In genomic region chr9:21968331-21969010, GRCh38 we compare ENCODE assay signal across 9 cellular contexts. TPM values are rescaled to one million over a fixed set of nuclear protein-coding genes. Genes with fewer than 3 reads are reported as not detected.
DNase-seq lines count a peak whose midpoint lies in the region; ATAC-seq and TF ChIP-seq lines count a peak whose summit lies in the region.
"Had no signal": no experiment of that assay in that cellular context is flagged by ENCODE, and none has a peak within 500 bp of the region (broad histone marks: within the 10 kb centered on the region; RNA-seq: fewer than 3 reads in every experiment).

No MANE protein-coding gene starts in this region.

- peak overlapping the region; percentile 6 for H2AFZ ChIP-seq in neuron (ENCODE audit: low read depth, low read length)

- H3K4me1 ChIP-seq in endodermal cell (ENCODE audit: control insufficient read depth, insufficient read depth, low read length) (no peaks in the 10 kb centered on the region), neuron (ENCODE audit: insufficient read depth, low read length) (peaks cover 3% of the 10 kb centered on the region)

- H3K27ac ChIP-seq in endodermal cell (ENCODE audit: low read depth, low read length), result no peak overlapping the region

- H3K36me3 Mint-ChIP-seq in Calu3 (ENCODE audit: insufficient read depth, unreplicated experiment) (peaks cover 85% of the 10 kb centered on the region), endodermal cell (ENCODE audit: low read depth) (no peaks in the 10 kb centered on the region)

- H3K36me3 ChIP-seq in endodermal cell (ENCODE audit: control insufficient read depth, insufficient read depth, low read length) (no peaks in the 10 kb centered on the region), neuron (ENCODE audit: insufficient read depth, low read length) (no peaks in the 10 kb centered on the region)

- 2% methylated on average over 21 to 41 of the region's 41 CpGs for WGBS in endodermal cell (ENCODE audit: insufficient coverage in 1 of 2, insufficient read length in 1 of 2), 2 experiments

- no TSS peak for BruUV-seq in Calu3 (replicated peaks; lab: Mats Ljungman, UMichigan)

- H3K9me3 Mint-ChIP-seq in Calu3 (ENCODE audit: low read depth, unreplicated experiment) (no peaks in the 10 kb centered on the region), endodermal cell (peaks cover 7% of the 10 kb centered on the region)

- peaks cover 30% of the 10 kb centered on the region for H3K4me1 Mint-ChIP-seq in Calu3 (ENCODE audit: low read depth, unreplicated experiment)
- H3K4me1 Mint-ChIP-seq in endodermal cell, result peaks cover 26% of the 10 kb centered on the region

- H3K4me3 ChIP-seq in endodermal cell (ENCODE audit: low read length) (no peak overlapping the region), neuron (ENCODE audit: low read length) (no peak overlapping the region)

- no peak overlapping the region for H3K4me3 Mint-ChIP-seq in Calu3 (ENCODE audit: low read depth, unreplicated experiment)
- no peak overlapping the region for H3K4me3 Mint-ChIP-seq in endodermal cell

- H3K27ac Mint-ChIP-seq in Calu3 (ENCODE audit: unreplicated experiment) (peak overlapping the region; percentile 43), endodermal cell (no peak overlapping the region)

- intact Hi-C loops in Calu3 (cut with micrococcal nuclease; ENCODE audit: unreplicated experiment), result no loop called here

- H3K9ac ChIP-seq in endodermal cell (ENCODE audit: extremely low read depth, low read length, poor library complexity, severe bottlenecking), result no peak overlapping the region

- H3K27me3 Mint-ChIP-seq in Calu3 (ENCODE audit: unreplicated experiment), result no peaks in the 10 kb centered on the region
- peaks cover 99% of the 10 kb centered on the region for H3K27me3 Mint-ChIP-seq in endodermal cell (ENCODE audit: insufficient read depth)

- peaks cover 100% of the 10 kb centered on the region for H3K27me3 ChIP-seq in endodermal cell (ENCODE audit: control insufficient read depth, insufficient read depth, low read length, poor library complexity, severe bottlenecking)
- H3K27me3 ChIP-seq in neuron (ENCODE audit: insufficient read depth, low read length), result peaks cover 88% of the 10 kb centered on the region

- TF ChIP-seq CTCF in Calu3 (IDR thresholded peaks at IDR 0.05; ENCODE audit: unreplicated experiment), result no peak
- TF ChIP-seq CTCF in endodermal cell (conservative IDR thresholded peaks at IDR 0.05), result no peak

- DNase-seq in Calu3 (no peak), endodermal cell (peak; percentile 81), left lobe of liver (ENCODE audit: low spot score) (no peak), HK-2 (ENCODE audit: unreplicated experiment) (no peak)
- DNase-seq: anterior cingulate cortex; stimulated activated CD4-positive, alpha-beta T cell treated with anti-CD3 and anti-CD28 coated beads, Interleukin-15, amount 100 ng/mL, for 24 hours had no signal

- H3K9me3 ChIP-seq in endodermal cell (ENCODE audit: control insufficient read depth, low read length) (peaks cover 14% of the 10 kb centered on the region), neuron (ENCODE audit: low read length) (peaks cover 6% of the 10 kb centered on the region)

- CTCF ChIA-PET in Calu3 (lab: Charles Lee), result no interaction called here

- ATAC-seq in SK-N-SH treated with all-trans-retinoic acid at 6 μM for 48 hours, result peak; percentile 59
- no peak for ATAC-seq in left lobe of liver
- ATAC-seq in HG02642 (IDR thresholded peaks at IDR 0.05; ENCODE audit: poor library complexity, unreplicated experiment), result no peak

TF ChIP-seq in SK-N-SH treated with all-trans-retinoic acid at 6 μM for 48 hours, 23 proteins besides CTCF, POLR2A, EP300 and RAD21:
- TF ChIP-seq ZNF70 (CRISPR knock-in tag; IDR thresholded peaks at IDR 0.05) (no peak), RARB (CRISPR knock-in tag; IDR thresholded peaks at IDR 0.05) (no peak)

RNA-seq across cellular contexts. Expression of gene CDKN2A, which starts 25.7 kb away (rescaled TPM):
- 257 and 284 TPM in 2 replicates for total RNA-seq in Calu3 (2022)
- total RNA-seq in endodermal cell, result 1 to 10 TPM; 1.9 to 6.7 TPM
- 2.1 TPM for polyA plus RNA-seq in endodermal cell (2013, experiment 1 of 2)
- 3.9 TPM for polyA plus RNA-seq in endodermal cell (2013, experiment 2 of 2)
- total RNA-seq in left lobe of liver, result 0.55 TPM

RNA-seq across cellular contexts. Expression of gene CDKN2B-AS1, which starts 26.1 kb away (rescaled TPM):
- 8.9 and 10.5 TPM in 2 replicates for total RNA-seq in Calu3 (2022)
- total RNA-seq in endodermal cell, result not detected
- polyA plus RNA-seq in endodermal cell (2013, experiment 1 of 2), result 0.61 TPM
- polyA plus RNA-seq in endodermal cell (2013, experiment 2 of 2), result 0.37 TPM
- total RNA-seq in left lobe of liver, result not detected

RNA-seq across cellular contexts. Expression of gene CDKN2B, which starts 40.6 kb away (rescaled TPM):
- total RNA-seq in Calu3 (2022) (30.4 and 35.2 TPM in 2 replicates), endodermal cell (10 to 100 TPM in 1 of 2 donors, 1 to 10 TPM in 1; 4.5 to 11.4 TPM), left lobe of liver (0.93 TPM)
- 2.3 TPM for polyA plus RNA-seq in endodermal cell (2013, experiment 1 of 2)
- polyA plus RNA-seq in endodermal cell (2013, experiment 2 of 2), result 4.1 TPM

Comparison
In these comparisons a context has a peak if more than half of its experiments do, and no peak if none do; other contexts are left out.
1. RNA of gene CDKN2A, which starts 25.7 kb away (total RNA-seq): 257 to 284 TPM in Calu3; 1.9 to 6.7 TPM in endodermal cell and 0.55 TPM in left lobe of liver (single experiment); every median in the first group is over 10 times any median in the second.